Comparison of ENCODE assay signal across 25 cellular contexts in the genomic region with DNA sequence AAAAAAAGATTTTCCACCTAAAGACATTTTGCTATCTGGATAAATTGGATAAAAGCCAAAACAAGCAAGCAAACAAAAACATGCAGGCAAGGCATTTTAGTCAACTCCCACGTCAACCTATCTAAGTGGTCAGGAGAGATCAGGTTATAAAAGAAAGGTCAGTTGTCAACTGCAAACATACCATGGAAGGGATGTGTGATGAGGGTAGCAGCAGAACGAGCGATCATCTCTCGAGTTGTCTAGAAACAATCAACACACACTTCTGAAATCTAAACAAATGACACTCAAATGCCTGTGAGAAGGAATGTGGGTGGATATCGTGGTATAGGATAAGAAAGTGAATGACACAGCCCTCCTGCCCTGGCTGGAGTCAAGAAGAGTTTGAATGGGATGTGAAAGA. TPM values are rescaled to one million over a fixed set of nuclear protein-coding genes. Genes with fewer than 3 reads are reported as not detected.
DNase-seq lines count a peak whose midpoint lies in the region; ATAC-seq, FAIRE-seq and TF ChIP-seq lines count a peak whose summit lies in the region.
"Had no signal": no experiment of that assay in that cellular context is flagged by ENCODE, and none has a peak within 500 bp of the region (broad histone marks: within the 10 kb centered on the region; RNA-seq: fewer than 3 reads in every experiment).

No MANE protein-coding gene starts in this region.

- POLR2A ChIA-PET in activated naive CD8-positive, alpha-beta T cell treated with anti-CD3 and anti-CD28 coated beads, Interleukin-2, amount 10 ng/mL, durations not matched to agents 7 days and 5 days (lab: Charles Lee) = no interaction called here
- POLR2A ChIA-PET in K562 (lab: Yijun Ruan, JAX) = interaction anchor here (1.2 to 1.3 kb wide), 2 partner anchors 8 to 44 kb away, joined by 3 to 4 read pairs; no protein-coding TSS in a partner anchor

- no peak overlapping the region for H2AK5ac ChIP-seq in trophoblast cell (ENCODE audit: low read length)

- H3K4me3 Mint-ChIP-seq in activated naive CD8-positive, alpha-beta T cell treated with anti-CD3 and anti-CD28 coated beads, Interleukin-2, amount 10 ng/mL, durations not matched to agents 7 days and 5 days = no peak overlapping the region
- no peak overlapping the region for H3K4me3 Mint-ChIP-seq in activated naive CD8-positive, alpha-beta T cell treated with anti-CD3 and anti-CD28 coated beads for 36 hours
- H3K4me3 Mint-ChIP-seq: dendritic cell treated with granulocyte-macrophage colony-stimulating factor and Interleukin-4, amounts not matched to agents 40 ng/mL and 50 ng/mL, for 4 days; IgD-negative memory B cell; memory B cell had no signal

- no peak overlapping the region for H3K4ac ChIP-seq in trophoblast cell (ENCODE audit: low read depth, low read length)

- in situ Hi-C loops in K562 (cut with MboI) = no loop called here

- no peak overlapping the region for H4K12ac ChIP-seq in trophoblast cell (ENCODE audit: low read depth, low read length)

- no peaks in the 10 kb centered on the region for H4K20me1 ChIP-seq in K562 (replicated peaks; ENCODE audit: control insufficient read depth, insufficient read depth, low read length)

- no peak for ATAC-seq in activated naive CD8-positive, alpha-beta T cell treated with anti-CD3 and anti-CD28 coated beads, Interleukin-2, amount 10 ng/mL, durations not matched to agents 7 days and 5 days (ENCODE audit: low read depth)
- ATAC-seq in K562 (no peak; the same call in 2 of the 3 replicates), HG02938 (IDR thresholded peaks at IDR 0.05; ENCODE audit: unreplicated experiment) (no peak)
- ATAC-seq: SK-N-SH treated with all-trans-retinoic acid at 6 μM for 48 hours had no signal

- TF ChIP-seq POLR2A in K562 (conservative IDR thresholded peaks at IDR 0.05) = no peak

- H3K79me2 ChIP-seq in K562 (ENCODE audit: control insufficient read depth, insufficient read depth, low read length) = no peaks in the 10 kb centered on the region
- H3K79me2 ChIP-seq in trophoblast cell (ENCODE audit: control insufficient read depth, insufficient read depth, low read length, poor library complexity) = no peaks in the 10 kb centered on the region

- peaks cover 22% of the 10 kb centered on the region for H3K36me3 Mint-ChIP-seq in activated naive CD8-positive, alpha-beta T cell treated with anti-CD3 and anti-CD28 coated beads, Interleukin-2, amount 10 ng/mL, durations not matched to agents 7 days and 5 days
- peaks cover 39% of the 10 kb centered on the region for H3K36me3 Mint-ChIP-seq in activated naive CD8-positive, alpha-beta T cell treated with anti-CD3 and anti-CD28 coated beads for 36 hours

- no peaks in the 10 kb centered on the region for H3K27me3 Mint-ChIP-seq in activated naive CD8-positive, alpha-beta T cell treated with anti-CD3 and anti-CD28 coated beads, Interleukin-2, amount 10 ng/mL, durations not matched to agents 7 days and 5 days
- H3K27me3 Mint-ChIP-seq in activated naive CD8-positive, alpha-beta T cell treated with anti-CD3 and anti-CD28 coated beads for 36 hours = no peaks in the 10 kb centered on the region
- H3K27me3 Mint-ChIP-seq: dendritic cell treated with granulocyte-macrophage colony-stimulating factor and Interleukin-4, amounts not matched to agents 40 ng/mL and 50 ng/mL, for 4 days; IgD-negative memory B cell; memory B cell had no signal

- H3K4me1 ChIP-seq in K562 (replicated peaks in 1 of 2; ENCODE audit: control insufficient read depth in 2 of 2, insufficient read depth in 2 of 2, low read length in 2 of 2) = no peaks in the 10 kb centered on the region
- no peaks in the 10 kb centered on the region for H3K4me1 ChIP-seq in trophoblast cell (ENCODE audit: control insufficient read depth in 1 of 2, insufficient read depth in 2 of 2, low read length in 2 of 2)
- H3K4me1 ChIP-seq: suprapubic skin had no signal

- H3K36me3 ChIP-seq in K562 (ENCODE audit: control insufficient read depth, insufficient read depth, low read length) (peaks cover 84% of the 10 kb centered on the region), trophoblast cell (ENCODE audit: control insufficient read depth in 1 of 2, insufficient read depth in 2 of 2, low read length in 2 of 2) (peaks cover 34 to 42% of the 10 kb centered on the region in 2 experiments)

- intact Hi-C loops in K562 (cut with micrococcal nuclease) = no loop called here

- no peak overlapping the region for H2BK5ac ChIP-seq in trophoblast cell (ENCODE audit: low read depth, low read length, poor library complexity)

- H3K27ac Mint-ChIP-seq in activated naive CD8-positive, alpha-beta T cell treated with anti-CD3 and anti-CD28 coated beads, Interleukin-2, amount 10 ng/mL, durations not matched to agents 7 days and 5 days = peak overlapping the region; percentile 7
- H3K27ac Mint-ChIP-seq in activated naive CD8-positive, alpha-beta T cell treated with anti-CD3 and anti-CD28 coated beads for 36 hours = no peak overlapping the region
- H3K27ac Mint-ChIP-seq: dendritic cell treated with granulocyte-macrophage colony-stimulating factor and Interleukin-4, amounts not matched to agents 40 ng/mL and 50 ng/mL, for 4 days; IgD-negative memory B cell; memory B cell had no signal

- H3K9me3 ChIP-seq in K562 (replicated peaks; ENCODE audit: control insufficient read depth, insufficient read depth, low read depth, low read length) = no peaks in the 10 kb centered on the region
- no peaks in the 10 kb centered on the region for H3K9me3 ChIP-seq in trophoblast cell (ENCODE audit: insufficient read depth, low read depth, low read length)
- H3K9me3 ChIP-seq: suprapubic skin had no signal

- TF ChIP-seq RAD21 in K562 (CRISPR knock-in tag; conservative IDR thresholded peaks at IDR 0.05 in 1 of 2, IDR thresholded peaks at IDR 0.05 in 1 of 2) = no peak

- TF ChIP-seq EP300 in K562 (IDR thresholded peaks at IDR 0.05; ENCODE audit: low read length) = no peak

- H3K14ac ChIP-seq in trophoblast cell (ENCODE audit: low read length) = no peak overlapping the region

- no peak overlapping the region for H2BK12ac ChIP-seq in trophoblast cell (ENCODE audit: low read length)

- no peak overlapping the region for H2BK120ac ChIP-seq in trophoblast cell (ENCODE audit: insufficient read depth, low read length, poor library complexity)

- no peak overlapping the region for H4K91ac ChIP-seq in trophoblast cell (ENCODE audit: low read depth, low read length)

- no peak for FAIRE-seq in K562 (lab: Jason Lieb, UNC)
- FAIRE-seq: bronchial epithelial cell, urothelium cell line had no signal

- no peak overlapping the region for H2AFZ ChIP-seq in K562 (ENCODE audit: low read depth, low read length)
- no peak overlapping the region for H2AFZ ChIP-seq in trophoblast cell (ENCODE audit: insufficient read depth, low read length, poor library complexity)

- H3K79me1 ChIP-seq in trophoblast cell (ENCODE audit: low read length) = no peaks in the 10 kb centered on the region

- no peak overlapping the region for H3K23ac ChIP-seq in trophoblast cell (ENCODE audit: low read length)

- no peaks in the 10 kb centered on the region for H3K9me1 ChIP-seq in K562 (ENCODE audit: control insufficient read depth, insufficient read depth, low read length)

- H3K4me3 ChIP-seq in K562 (no peak overlapping the region), trophoblast cell (ENCODE audit: low read depth, low read length) (no peak overlapping the region)
- H3K4me3 ChIP-seq: skin epidermis, suprapubic skin had no signal

- DNase-seq in activated naive CD8-positive, alpha-beta T cell treated with anti-CD3 and anti-CD28 coated beads, Interleukin-2, amount 10 ng/mL, durations not matched to agents 7 days and 5 days = no peak
- DNase-seq in activated naive CD8-positive, alpha-beta T cell treated with anti-CD3 and anti-CD28 coated beads for 36 hours = no peak
- DNase-seq in K562 (ENCODE audit: extremely low read depth in 1 of 4, low spot score in 3 of 4) (no peak), trophoblast cell (peak; percentile 78 to 93), NCI-H526 treated with DMSO at 0.1 percent for 48 hours (lab: John Stamatoyannopoulos, UW) (no peak)
- DNase-seq: activated CD4-positive, alpha-beta T cell treated with anti-CD3 and anti-CD28 coated beads, Interleukin-2, amount 50 U/mL, for 4 hours; activated CD8-positive, alpha-beta memory T cell treated with anti-CD3 and anti-CD28 coated beads, Interleukin-2, amount 50 U/mL, for 4 hours; activated effector memory CD4-positive, alpha-beta T cell treated with Interleukin-2 at 50 U/mL for 16 hours; H7; MM.1S; NCI-H1417 treated with DMSO at 0.1 percent for 48 hours; NCI-H774; nucleus accumbens; stimulated activated CD4-positive, alpha-beta T cell treated with anti-CD3 and anti-CD28 coated beads, Interleukin-1b, Interleukin-23, amount 100 ng/mL, for 48 hours; WERI-Rb-1 had no signal

- H3K18ac ChIP-seq in trophoblast cell (ENCODE audit: low read length) = no peak overlapping the region

- H3K9ac ChIP-seq in K562 (ENCODE audit: insufficient read depth in 1 of 2, low read depth in 2 of 2, low read length in 2 of 2) (no peak overlapping the region), trophoblast cell (ENCODE audit: low read length) (no peak overlapping the region)

- H3K27ac ChIP-seq in K562 (ENCODE audit: extremely low read depth, low read depth, low read length) (no peak overlapping the region), trophoblast cell (ENCODE audit: low read depth, low read length) (no peak overlapping the region)
- H3K27ac ChIP-seq: C4-2B, skin epidermis, suprapubic skin, WERI-Rb-1 had no signal

- no peak for TF ChIP-seq CTCF in K562 (IDR thresholded peaks at IDR 0.05 in 2 of 3, conservative IDR thresholded peaks at IDR 0.05 in 1 of 3; ENCODE audit: insufficient read depth in 2 of 3, low read depth in 1 of 3, low read length in 3 of 3)

- no peak overlapping the region for H4K8ac ChIP-seq in trophoblast cell (ENCODE audit: low read depth, low read length)

- H3K4me2 ChIP-seq in K562 (ENCODE audit: insufficient read depth, low read length) = no peak overlapping the region
- no peak overlapping the region for H3K4me2 ChIP-seq in trophoblast cell (ENCODE audit: low read length)

- WGBS in K562 (ENCODE audit: insufficient coverage, low coverage, missing lambda C conversion rate) = 66% methylated on average over 5 of the region's 5 CpGs
- WGBS in trophoblast cell (ENCODE audit: extremely low coverage, insufficient coverage, insufficient read length) = no CpG with 5 or more reads among the region's 5 CpGs

- H3K9me3 Mint-ChIP-seq in activated naive CD8-positive, alpha-beta T cell treated with anti-CD3 and anti-CD28 coated beads, Interleukin-2, amount 10 ng/mL, durations not matched to agents 7 days and 5 days = no peaks in the 10 kb centered on the region
- H3K9me3 Mint-ChIP-seq in activated naive CD8-positive, alpha-beta T cell treated with anti-CD3 and anti-CD28 coated beads for 36 hours = no peaks in the 10 kb centered on the region
- H3K9me3 Mint-ChIP-seq: dendritic cell treated with granulocyte-macrophage colony-stimulating factor and Interleukin-4, amounts not matched to agents 40 ng/mL and 50 ng/mL, for 4 days; IgD-negative memory B cell; memory B cell had no signal

- no peaks in the 10 kb centered on the region for H3K4me1 Mint-ChIP-seq in activated naive CD8-positive, alpha-beta T cell treated with anti-CD3 and anti-CD28 coated beads, Interleukin-2, amount 10 ng/mL, durations not matched to agents 7 days and 5 days
- no peaks in the 10 kb centered on the region for H3K4me1 Mint-ChIP-seq in activated naive CD8-positive, alpha-beta T cell treated with anti-CD3 and anti-CD28 coated beads for 36 hours
- H3K4me1 Mint-ChIP-seq: IgD-negative memory B cell, memory B cell had no signal

- BruUV-seq in K562 (replicated peaks; lab: Mats Ljungman, UMichigan) = no TSS peak

- CTCF ChIA-PET in K562 (lab: Yijun Ruan, JAX; ENCODE audit: low intra/inter-chr PET ratio) = no interaction called here

- H3K27me3 ChIP-seq in K562 (ENCODE audit: control insufficient read depth in 2 of 2, insufficient read depth in 2 of 2, low read length in 2 of 2) (no peaks in the 10 kb centered on the region), trophoblast cell (ENCODE audit: insufficient read depth, low read length) (no peaks in the 10 kb centered on the region)
- H3K27me3 ChIP-seq: suprapubic skin had no signal

RNA-seq across cellular contexts. Expression of a gene that starts 10.9 kb away (rescaled TPM):
- 10 to 100 TPM; 61.4 to 66.8 TPM for total RNA-seq in activated naive CD8-positive, alpha-beta T cell treated with anti-CD3 and anti-CD28 coated beads, Interleukin-2, amount 10 ng/mL, durations not matched to agents 7 days and 5 days
- 100 to 1,000 TPM; 146 to 154 TPM for total RNA-seq in activated naive CD8-positive, alpha-beta T cell treated with anti-CD3 and anti-CD28 coated beads for 36 hours
- 62.0 and 62.6 TPM in 2 replicates for total RNA-seq in K562 (2011; cell fraction: chromatin; rRNA removed; ENCODE audit: low replicate concordance)
- total RNA-seq in K562 (2011; cell fraction: nucleolus; rRNA removed) = 38.3 and 45.9 TPM in 2 replicates
- 63.4 and 83.7 TPM in 2 replicates for total RNA-seq in K562 (2011; cell fraction: nucleoplasm; rRNA removed)
- total RNA-seq in K562 (2014; rRNA removed) (95.4 and 124 TPM in 2 replicates), K562 (2014; rRNA removed; fragmentation: Illumina TruSeq; extraction: Trizol) (245 and 293 TPM in 2 replicates), K562 (2015; rRNA removed; fragmentation: Illumina TruSeq; extraction: Trizol) (154 and 162 TPM in 2 replicates), K562 (2021) (266 and 273 TPM in 2 replicates)
- polyA plus RNA-seq in K562 (2011; rRNA removed) (125 and 198 TPM in 2 replicates), K562 (2014; fragmentation: Illumina TruSeq; extraction: Trizol) (194 and 219 TPM in 2 replicates), K562 (2014; fragmentation: Nextera tagmentation; extraction: Ambion mirVana) (100 to 1,000 TPM; 607 to 620 TPM), K562 (2014; rRNA removed) (117 and 134 TPM in 2 replicates)
- polyA plus RNA-seq in K562 (2011; cell fraction: cytosol; rRNA removed) = 161 and 214 TPM in 2 replicates
- 96.3 and 140 TPM in 2 replicates for polyA plus RNA-seq in K562 (2011; cell fraction: nucleus; rRNA removed)
- polyA plus RNA-seq in K562 (2012) = 159 and 305 TPM in 2 replicates
- polyA minus RNA-seq in K562 (2011; rRNA and poly(A)+ RNA removed) = 124 and 166 TPM in 2 replicates
- polyA minus RNA-seq in K562 (2011; cell fraction: cytosol; rRNA and poly(A)+ RNA removed) = 80.1 and 100 TPM in 2 replicates
- polyA minus RNA-seq in K562 (2011; cell fraction: nucleus; rRNA and poly(A)+ RNA removed) = 21.0 and 35.2 TPM in 2 replicates
- 123 and 129 TPM in 2 replicates for polyA plus RNA-seq in trophoblast cell (2013)

RNA-seq across cellular contexts. Expression of a gene that starts 37.3 kb away (rescaled TPM):
- total RNA-seq in activated naive CD8-positive, alpha-beta T cell treated with anti-CD3 and anti-CD28 coated beads, Interleukin-2, amount 10 ng/mL, durations not matched to agents 7 days and 5 days = under 1 TPM; 0.43 to 0.47 TPM
- not detected for total RNA-seq in activated naive CD8-positive, alpha-beta T cell treated with anti-CD3 and anti-CD28 coated beads for 36 hours
- total RNA-seq in K562 (2011; cell fraction: chromatin; rRNA removed; ENCODE audit: low replicate concordance) = not detected in 2 replicates
- not detected in 2 replicates for total RNA-seq in K562 (2011; cell fraction: nucleolus; rRNA removed)
- not detected in 2 replicates for total RNA-seq in K562 (2011; cell fraction: nucleoplasm; rRNA removed)
- total RNA-seq in K562 (2014; rRNA removed) (not detected in 2 replicates), K562 (2014; rRNA removed; fragmentation: Illumina TruSeq; extraction: Trizol) (not detected in 2 replicates), K562 (2015; rRNA removed; fragmentation: Illumina TruSeq; extraction: Trizol) (not detected in 2 replicates), K562 (2021) (not detected in 2 replicates)
- polyA plus RNA-seq in K562 (2011; rRNA removed) (not detected in 2 replicates), K562 (2014; fragmentation: Illumina TruSeq; extraction: Trizol) (not detected in 2 replicates), K562 (2014; fragmentation: Nextera tagmentation; extraction: Ambion mirVana) (not detected), K562 (2014; rRNA removed) (not detected in 2 replicates)
- polyA plus RNA-seq in K562 (2011; cell fraction: cytosol; rRNA removed) = not detected in 2 replicates
- not detected in 2 replicates for polyA plus RNA-seq in K562 (2011; cell fraction: nucleus; rRNA removed)
- polyA plus RNA-seq in K562 (2012) = not detected in 2 replicates
- polyA minus RNA-seq in K562 (2011; rRNA and poly(A)+ RNA removed) = not detected in 2 replicates
- not detected in 2 replicates for polyA minus RNA-seq in K562 (2011; cell fraction: cytosol; rRNA and poly(A)+ RNA removed)
- not detected in 2 replicates for polyA minus RNA-seq in K562 (2011; cell fraction: nucleus; rRNA and poly(A)+ RNA removed)
- polyA plus RNA-seq in trophoblast cell (2013) = 0.40 and 0.51 TPM in 2 replicates
- polyA plus RNA-seq: IgD-negative memory B cell had no signal

RNA-seq across cellular contexts. Expression of a gene that starts 45.0 kb away (rescaled TPM):
- not detected for total RNA-seq in activated naive CD8-positive, alpha-beta T cell treated with anti-CD3 and anti-CD28 coated beads, Interleukin-2, amount 10 ng/mL, durations not matched to agents 7 days and 5 days
- total RNA-seq in activated naive CD8-positive, alpha-beta T cell treated with anti-CD3 and anti-CD28 coated beads for 36 hours = not detected
- 0.49 and 0.51 TPM in 2 replicates for total RNA-seq in K562 (2011; cell fraction: chromatin; rRNA removed; ENCODE audit: low replicate concordance)
- total RNA-seq in K562 (2011; cell fraction: nucleolus; rRNA removed) = 0.26 and 0.50 TPM in 2 replicates
- 0.61 TPM in 1 of 2 replicates, not detected in the other for total RNA-seq in K562 (2011; cell fraction: nucleoplasm; rRNA removed)
- 0.14 TPM in 1 of 2 replicates, not detected in the other for total RNA-seq in K562 (2014; rRNA removed)
- not detected in 2 replicates for total RNA-seq in K562 (2014; rRNA removed; fragmentation: Illumina TruSeq; extraction: Trizol)
- total RNA-seq in K562 (2015; rRNA removed; fragmentation: Illumina TruSeq; extraction: Trizol) = not detected in 2 replicates
- not detected in 2 replicates for total RNA-seq in K562 (2021)
- polyA plus RNA-seq in K562 (2011; rRNA removed) = not detected in 2 replicates
- not detected in 2 replicates for polyA plus RNA-seq in K562 (2011; cell fraction: cytosol; rRNA removed)
- 0.51 TPM in 1 of 2 replicates, not detected in the other for polyA plus RNA-seq in K562 (2011; cell fraction: nucleus; rRNA removed)
- polyA plus RNA-seq in K562 (2012) = not detected in 2 replicates
- polyA plus RNA-seq in K562 (2014; fragmentation: Illumina TruSeq; extraction: Trizol) = not detected in 2 replicates
- not detected for polyA plus RNA-seq in K562 (2014; fragmentation: Nextera tagmentation; extraction: Ambion mirVana)
- polyA plus RNA-seq in K562 (2014; rRNA removed) = 0.05 TPM in 1 of 2 replicates, not detected in the other
- 0.14 TPM in 1 of 2 replicates, not detected in the other for polyA minus RNA-seq in K562 (2011; rRNA and poly(A)+ RNA removed)
- not detected in 2 replicates for polyA minus RNA-seq in K562 (2011; cell fraction: cytosol; rRNA and poly(A)+ RNA removed)
- 0.13 and 0.44 TPM in 2 replicates for polyA minus RNA-seq in K562 (2011; cell fraction: nucleus; rRNA and poly(A)+ RNA removed)
- 0.04 TPM in 1 of 2 replicates, not detected in the other for polyA plus RNA-seq in trophoblast cell (2013)
- total RNA-seq: bronchial epithelial cell, H7 had no signal
- polyA plus RNA-seq: IgD-negative memory B cell had no signal

RNA-seq across cellular contexts. Expression of a gene that starts 52.6 kb away (rescaled TPM):
- total RNA-seq in activated naive CD8-positive, alpha-beta T cell treated with anti-CD3 and anti-CD28 coated beads, Interleukin-2, amount 10 ng/mL, durations not matched to agents 7 days and 5 days = 100 to 1,000 TPM; 105 to 108 TPM
- 100 to 1,000 TPM; 165 to 166 TPM for total RNA-seq in activated naive CD8-positive, alpha-beta T cell treated with anti-CD3 and anti-CD28 coated beads for 36 hours
- 228 and 279 TPM in 2 replicates for total RNA-seq in K562 (2011; cell fraction: chromatin; rRNA removed; ENCODE audit: low replicate concordance)
- 212 and 223 TPM in 2 replicates for total RNA-seq in K562 (2011; cell fraction: nucleolus; rRNA removed)
- 239 and 241 TPM in 2 replicates for total RNA-seq in K562 (2011; cell fraction: nucleoplasm; rRNA removed)
- 203 and 207 TPM in 2 replicates for total RNA-seq in K562 (2014; rRNA removed)
- 191 and 192 TPM in 2 replicates for total RNA-seq in K562 (2014; rRNA removed; fragmentation: Illumina TruSeq; extraction: Trizol)
- total RNA-seq in K562 (2015; rRNA removed; fragmentation: Illumina TruSeq; extraction: Trizol) = 190 and 191 TPM in 2 replicates
- total RNA-seq in K562 (2021) = 229 and 238 TPM in 2 replicates
- polyA plus RNA-seq in K562 (2011; rRNA removed) = 302 and 343 TPM in 2 replicates
- polyA plus RNA-seq in K562 (2011; cell fraction: cytosol; rRNA removed) = 353 and 764 TPM in 2 replicates
- polyA plus RNA-seq in K562 (2011; cell fraction: nucleus; rRNA removed) = 319 and 323 TPM in 2 replicates
- 137 and 179 TPM in 2 replicates for polyA plus RNA-seq in K562 (2012)
- 194 and 197 TPM in 2 replicates for polyA plus RNA-seq in K562 (2014; fragmentation: Illumina TruSeq; extraction: Trizol)
- polyA plus RNA-seq in K562 (2014; fragmentation: Nextera tagmentation; extraction: Ambion mirVana) = 10 to 100 TPM; 38.7 to 82.3 TPM
- 341 and 353 TPM in 2 replicates for polyA plus RNA-seq in K562 (2014; rRNA removed)
- polyA minus RNA-seq in K562 (2011; rRNA and poly(A)+ RNA removed) = 180 and 229 TPM in 2 replicates
- polyA minus RNA-seq in K562 (2011; cell fraction: cytosol; rRNA and poly(A)+ RNA removed) = 60.6 and 66.6 TPM in 2 replicates
- polyA minus RNA-seq in K562 (2011; cell fraction: nucleus; rRNA and poly(A)+ RNA removed) = 57.1 and 90.0 TPM in 2 replicates
- 82.0 and 83.5 TPM in 2 replicates for polyA plus RNA-seq in trophoblast cell (2013)

RNA-seq across cellular contexts. Expression of a gene that starts 52.7 kb away (rescaled TPM):
- 10 to 100 TPM; 18.8 to 19.0 TPM for total RNA-seq in activated naive CD8-positive, alpha-beta T cell treated with anti-CD3 and anti-CD28 coated beads, Interleukin-2, amount 10 ng/mL, durations not matched to agents 7 days and 5 days
- total RNA-seq in activated naive CD8-positive, alpha-beta T cell treated with anti-CD3 and anti-CD28 coated beads for 36 hours = 10 to 100 TPM; 19.5 to 20.0 TPM
- total RNA-seq in K562 (2011; cell fraction: chromatin; rRNA removed; ENCODE audit: low replicate concordance) = 9.0 and 15.8 TPM in 2 replicates
- 11.7 and 13.2 TPM in 2 replicates for total RNA-seq in K562 (2011; cell fraction: nucleolus; rRNA removed)
- 11.6 and 13.4 TPM in 2 replicates for total RNA-seq in K562 (2011; cell fraction: nucleoplasm; rRNA removed)
- 9.1 and 11.2 TPM in 2 replicates for total RNA-seq in K562 (2014; rRNA removed)
- 13.6 TPM in 2 replicates for total RNA-seq in K562 (2014; rRNA removed; fragmentation: Illumina TruSeq; extraction: Trizol)
- total RNA-seq in K562 (2015; rRNA removed; fragmentation: Illumina TruSeq; extraction: Trizol) = 13.3 and 13.6 TPM in 2 replicates
- total RNA-seq in K562 (2021) = 11.0 and 12.9 TPM in 2 replicates
- polyA plus RNA-seq in K562 (2011; rRNA removed) = 16.9 and 18.2 TPM in 2 replicates
- 16.9 and 19.8 TPM in 2 replicates for polyA plus RNA-seq in K562 (2011; cell fraction: cytosol; rRNA removed)
- polyA plus RNA-seq in K562 (2011; cell fraction: nucleus; rRNA removed) = 6.6 and 9.4 TPM in 2 replicates
- polyA plus RNA-seq in K562 (2012) = 9.4 and 13.6 TPM in 2 replicates
- polyA plus RNA-seq in K562 (2014; fragmentation: Illumina TruSeq; extraction: Trizol) = 13.0 and 13.1 TPM in 2 replicates
- 10 to 100 TPM; 30.1 to 33.9 TPM for polyA plus RNA-seq in K562 (2014; fragmentation: Nextera tagmentation; extraction: Ambion mirVana)
- polyA plus RNA-seq in K562 (2014; rRNA removed) = 7.0 and 10.1 TPM in 2 replicates
- polyA minus RNA-seq in K562 (2011; rRNA and poly(A)+ RNA removed) = 21.9 and 23.1 TPM in 2 replicates
- polyA minus RNA-seq in K562 (2011; cell fraction: cytosol; rRNA and poly(A)+ RNA removed) = 8.3 and 9.2 TPM in 2 replicates
- 5.4 and 10.0 TPM in 2 replicates for polyA minus RNA-seq in K562 (2011; cell fraction: nucleus; rRNA and poly(A)+ RNA removed)
- polyA plus RNA-seq in trophoblast cell (2013) = 6.7 TPM in 2 replicates

Comparison
In these comparisons a context has a peak if more than half of its experiments do, and no peak if none do; other contexts are left out.
1. DNase-seq: peak in trophoblast cell (2 of 2); none in activated naive CD8-positive, alpha-beta T cell treated with anti-CD3 and anti-CD28 coated beads, Interleukin-2, amount 10 ng/mL, durations not matched to agents 7 days and 5 days (single experiment), activated naive CD8-positive, alpha-beta T cell treated with anti-CD3 and anti-CD28 coated beads for 36 hours (single experiment), K562 (0 of 4) and NCI-H526 treated with DMSO at 0.1 percent for 48 hours (single experiment).